11 cellular contexts compared by ENCODE assay signal in genomic region chr1:180131510-180131909, GRCh38. TPM values are rescaled to one million over a fixed set of nuclear protein-coding genes. Genes with fewer than 3 reads are reported as not detected.
DNase-seq lines count a peak whose midpoint lies in the region; ATAC-seq lines count a peak whose summit lies in the region.
"Had no signal": no experiment of that assay in that cellular context is flagged by ENCODE, and none has a peak within 500 bp of the region (broad histone marks: within the 10 kb centered on the region; RNA-seq: fewer than 3 reads in every experiment).

No MANE protein-coding gene starts in this region.

- H3K27ac Mint-ChIP-seq in activated T-cell treated with anti-CD3 and anti-CD28 coated beads, Interleukin-2, amount 50 U/mL, for 24 hours = peak overlapping the region; percentile 7
- H3K27ac Mint-ChIP-seq in T-helper 17 cell = no peak overlapping the region
- H3K27ac Mint-ChIP-seq in stimulated activated memory B cell treated with anti-CD40 and anti-IgM and Interleukin-4, amounts not matched to agents 10 μg/mL and 1 μg/mL and 100 μg/mL, for 72 hours = no peak overlapping the region
- H3K27ac Mint-ChIP-seq: T-cell had no signal

- no peak for DNase-seq in activated T-cell treated with anti-CD3 and anti-CD28 coated beads, Interleukin-2, amount 50 U/mL, for 24 hours
- DNase-seq in activated T-cell treated with anti-CD3 and anti-CD28 coated beads, Interleukin-2, amount 50 U/mL, for 1 hour = no peak
- DNase-seq in T-helper 17 cell (no peak), fibroblast of peridontal ligament (ENCODE audit: extremely low read depth) (peak; percentile 96), NCI-H1105 (lab: John Stamatoyannopoulos, UW) (no peak), NCI-H1436 (lab: John Stamatoyannopoulos, UW) (no peak)
- DNase-seq: NCI-H1105 treated with DMSO at 0.1 percent for 48 hours had no signal

- no peak overlapping the region for H3K4me3 Mint-ChIP-seq in activated T-cell treated with anti-CD3 and anti-CD28 coated beads, Interleukin-2, amount 50 U/mL, for 24 hours
- H3K4me3 Mint-ChIP-seq in T-helper 17 cell = no peak overlapping the region
- no peak overlapping the region for H3K4me3 Mint-ChIP-seq in stimulated activated memory B cell treated with anti-CD40 and anti-IgM and Interleukin-4, amounts not matched to agents 10 μg/mL and 1 μg/mL and 100 μg/mL, for 72 hours
- H3K4me3 Mint-ChIP-seq: CD4-positive, CD25-positive, alpha-beta regulatory T cell; T-cell had no signal

- no peaks in the 10 kb centered on the region for H3K36me3 Mint-ChIP-seq in activated T-cell treated with anti-CD3 and anti-CD28 coated beads, Interleukin-2, amount 50 U/mL, for 24 hours (ENCODE audit: low read depth)
- H3K36me3 Mint-ChIP-seq in T-helper 17 cell (ENCODE audit: low read depth) = peaks cover 2% of the 10 kb centered on the region
- H3K36me3 Mint-ChIP-seq in stimulated activated memory B cell treated with anti-CD40 and anti-IgM and Interleukin-4, amounts not matched to agents 10 μg/mL and 1 μg/mL and 100 μg/mL, for 72 hours = no peaks in the 10 kb centered on the region
- H3K36me3 Mint-ChIP-seq: T-cell had no signal

- peaks cover 6% of the 10 kb centered on the region for H3K9me3 Mint-ChIP-seq in activated T-cell treated with anti-CD3 and anti-CD28 coated beads, Interleukin-2, amount 50 U/mL, for 24 hours
- H3K9me3 Mint-ChIP-seq in stimulated activated memory B cell treated with anti-CD40 and anti-IgM and Interleukin-4, amounts not matched to agents 10 μg/mL and 1 μg/mL and 100 μg/mL, for 72 hours = peaks cover 5% of the 10 kb centered on the region

- peaks cover 21% of the 10 kb centered on the region for H3K27me3 Mint-ChIP-seq in activated T-cell treated with anti-CD3 and anti-CD28 coated beads, Interleukin-2, amount 50 U/mL, for 24 hours
- peaks cover 52% of the 10 kb centered on the region for H3K27me3 Mint-ChIP-seq in T-helper 17 cell
- H3K27me3 Mint-ChIP-seq in stimulated activated memory B cell treated with anti-CD40 and anti-IgM and Interleukin-4, amounts not matched to agents 10 μg/mL and 1 μg/mL and 100 μg/mL, for 72 hours = peaks cover 56% of the 10 kb centered on the region

- no peaks in the 10 kb centered on the region for H3K9me3 ChIP-seq in T-helper 17 cell (ENCODE audit: control insufficient read depth, low read length, poor library complexity, severe bottlenecking)

- peak; percentile 30 for ATAC-seq in T-helper 17 cell
- peak; percentile 60 for ATAC-seq in stimulated activated memory B cell treated with anti-CD40 and anti-IgM and Interleukin-4, amounts not matched to agents 10 μg/mL and 1 μg/mL and 100 μg/mL, for 72 hours
- no peak for ATAC-seq in GM21619 (IDR thresholded peaks at IDR 0.05; ENCODE audit: unreplicated experiment)
- ATAC-seq: T-cell had no signal

- H3K4me1 Mint-ChIP-seq in activated T-cell treated with anti-CD3 and anti-CD28 coated beads, Interleukin-2, amount 50 U/mL, for 24 hours (ENCODE audit: low read depth) = peaks cover 13% of the 10 kb centered on the region
- H3K4me1 Mint-ChIP-seq in T-helper 17 cell = no peaks in the 10 kb centered on the region
- no peaks in the 10 kb centered on the region for H3K4me1 Mint-ChIP-seq in stimulated activated memory B cell treated with anti-CD40 and anti-IgM and Interleukin-4, amounts not matched to agents 10 μg/mL and 1 μg/mL and 100 μg/mL, for 72 hours

RNA-seq across cellular contexts. Expression of gene QSOX1, which starts 23.2 kb away (rescaled TPM):
- 10 to 100 TPM; 22.0 to 25.0 TPM for total RNA-seq in T-helper 17 cell
